Comparison of ENCODE assay signal across 8 cellular contexts in genomic region chr4:72418458-72418857, GRCh38.
DNase-seq lines count a peak whose midpoint lies in the region; ATAC-seq and TF ChIP-seq lines count a peak whose summit lies in the region.

No MANE protein-coding gene starts in this region.

- H3K27ac ChIP-seq in transverse colon (no peak overlapping the region), prostate gland (no peak overlapping the region)

- intact Hi-C loops in transverse colon (cut with DNase I; ENCODE audit: low total_unique reads), result no loop called here
- intact Hi-C loops in prostate gland (cut with DNase I), result no loop called here
- intact Hi-C loops in natural killer cell (cut with micrococcal nuclease), result no loop called here

- no peak for TF ChIP-seq EP300 in transverse colon (IDR thresholded peaks at IDR 0.05; ENCODE audit: low read depth)

- H3K4me3 ChIP-seq in epithelial cell of esophagus (ENCODE audit: low read length), result no peak overlapping the region
- no peak overlapping the region for H3K4me3 ChIP-seq in transverse colon
- H3K4me3 ChIP-seq in prostate gland, result no peak overlapping the region
- H3K4me3 ChIP-seq in HAP-1, result no peak overlapping the region

- TF ChIP-seq CTCF in epithelial cell of esophagus (IDR thresholded peaks at IDR 0.05; ENCODE audit: insufficient read depth, low read depth, low read length, missing control alignments) (no peak), transverse colon (IDR thresholded peaks at IDR 0.05) (no peak), prostate gland (IDR thresholded peaks at IDR 0.05) (no peak), natural killer cell (IDR thresholded peaks at IDR 0.05) (no peak)

- in situ Hi-C loops in transverse colon (cut with MboI; ENCODE audit: low pct_ligation_motif_present in 1 of 4, low pct_unique_long_range_greater_than_20kb in 1 of 4, low sequenced_read_pairs in 3 of 4), result no loop called here
- in situ Hi-C loops in HAP-1 (cut with MboI; ENCODE audit: low sequenced_read_pairs), result no loop called here

- H3K27me3 ChIP-seq in transverse colon, result no peaks in the 10 kb centered on the region
- H3K27me3 ChIP-seq in prostate gland (replicated peaks; ENCODE audit: insufficient read depth), result no peaks in the 10 kb centered on the region
- no peaks in the 10 kb centered on the region for H3K27me3 ChIP-seq in HAP-1 (ENCODE audit: low read depth)

- no peak for ATAC-seq in natural killer cell

- H3K9me3 Mint-ChIP-seq in natural killer cell, result peaks cover 5 to 15% of the 10 kb centered on the region in 2 donors

- no peaks in the 10 kb centered on the region for H3K9me3 ChIP-seq in transverse colon
- H3K9me3 ChIP-seq in prostate gland, result no peaks in the 10 kb centered on the region
- no peaks in the 10 kb centered on the region for H3K9me3 ChIP-seq in HAP-1

- 61% methylated on average over 2 of the region's 2 CpGs for WGBS in transverse colon (ENCODE audit: low coverage in 1 of 2), 2 donors
- 52% methylated on average over 2 of the region's 2 CpGs for WGBS in prostate gland

- no peak overlapping the region for H3K4me3 Mint-ChIP-seq in natural killer cell

- TF ChIP-seq POLR2A in transverse colon (IDR thresholded peaks at IDR 0.05) (no peak), prostate gland (IDR thresholded peaks at IDR 0.05) (no peak)

- H3K4me1 Mint-ChIP-seq in natural killer cell, result no peaks in the 10 kb centered on the region

- H3K36me3 Mint-ChIP-seq in natural killer cell, result no peaks in the 10 kb centered on the region

- H3K4me1 ChIP-seq in transverse colon (peaks cover 0 to 5% (median 0%) of the 10 kb centered on the region in 4 donors), prostate gland (replicated peaks) (no peaks in the 10 kb centered on the region), HAP-1 (no peaks in the 10 kb centered on the region)

- no peak overlapping the region for H3K27ac Mint-ChIP-seq in natural killer cell

- DNase-seq in HS-5 (ENCODE audit: low read depth), result peak; percentile 58
- peak; percentile 43 for DNase-seq in OCI-M1 (lab: John Stamatoyannopoulos, UW)
- peak; percentile 34 for DNase-seq in epithelial cell of esophagus (ENCODE audit: low read depth)
- peak; percentile 37 for DNase-seq in renal cortical epithelial cell (ENCODE audit: low read depth)
- DNase-seq in transverse colon, result no peak
- no peak for DNase-seq in prostate gland (ENCODE audit: low spot score)
- DNase-seq in natural killer cell, result no peak
- DNase-seq in HAP-1 (ENCODE audit: low spot score in 2 of 2), result no peak

- H3K36me3 ChIP-seq in transverse colon (no peaks in the 10 kb centered on the region), prostate gland (no peaks in the 10 kb centered on the region), HAP-1 (replicated peaks) (no peaks in the 10 kb centered on the region)

- H3K27me3 Mint-ChIP-seq in natural killer cell (ENCODE audit: low read depth in 2 of 2), result no peaks in the 10 kb centered on the region

Comparison
In these comparisons a context has a peak if more than half of its experiments do, and no peak if none do; other contexts are left out.
1. DNase-seq: peak in HS-5 (single experiment), OCI-M1 (single experiment), epithelial cell of esophagus (single experiment) and renal cortical epithelial cell (single experiment); none in transverse colon (single experiment), prostate gland (single experiment), natural killer cell (single experiment) and HAP-1 (0 of 2).